ENCODE assay signal across 1 cellular context in the genomic region with DNA sequence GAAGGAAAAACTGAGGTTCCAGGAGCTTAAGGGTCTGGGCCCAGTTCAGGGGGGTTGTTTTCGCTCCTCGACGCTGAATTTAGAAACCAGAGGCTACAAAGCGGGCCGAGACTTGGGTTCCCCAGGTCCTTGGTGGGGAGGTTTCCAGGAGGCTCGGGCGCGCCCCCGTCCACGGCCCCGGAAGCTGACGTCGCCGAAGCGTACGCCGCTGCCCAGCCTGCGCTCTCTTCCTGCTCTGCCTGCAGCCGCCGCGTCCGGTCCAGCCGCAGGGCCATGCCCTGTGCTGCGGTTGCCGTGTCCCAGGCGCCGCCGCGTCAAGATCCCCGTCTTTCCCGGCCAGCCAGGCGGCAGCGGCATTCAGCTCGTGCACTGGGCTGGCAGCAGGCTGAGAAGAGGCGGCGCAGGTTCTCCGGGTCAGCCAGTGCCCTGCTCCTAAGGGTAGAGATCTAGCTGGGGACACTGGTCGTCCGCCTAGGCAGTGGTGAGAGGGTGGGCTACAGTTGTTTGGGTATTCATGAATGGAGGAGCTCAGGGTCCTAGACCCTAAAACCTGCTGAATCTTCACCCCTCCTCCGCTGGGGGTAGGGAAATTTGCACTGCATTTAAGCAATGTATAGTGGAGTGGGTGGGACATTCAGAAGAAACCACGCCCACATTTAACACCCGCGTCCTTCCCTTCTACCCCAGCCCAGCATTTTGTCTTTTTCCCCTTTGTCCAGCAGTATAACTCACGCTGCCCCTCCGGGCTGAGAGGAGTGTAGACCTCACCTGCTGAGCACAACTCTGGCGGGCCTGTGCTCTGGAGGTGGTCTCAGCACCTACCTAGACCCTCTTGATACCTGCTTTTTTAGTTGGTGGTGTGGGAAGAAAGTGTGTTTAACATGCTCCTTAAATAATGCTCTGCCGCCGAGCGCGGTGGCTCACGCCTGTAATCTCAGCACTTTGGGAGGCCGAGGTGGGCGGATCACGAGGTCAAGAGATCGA.
A peak's percentile ranks its signal among the peaks of the same experiment; 100 is the strongest.
TF ChIP-seq lines count a peak whose summit lies in the region.

No MANE protein-coding gene starts in this region.

TF ChIP-seq in HepG2, 621 proteins besides CTCF, POLR2A, EP300 and RAD21 (continued from another document):
- TF ChIP-seq, protein P1, sequence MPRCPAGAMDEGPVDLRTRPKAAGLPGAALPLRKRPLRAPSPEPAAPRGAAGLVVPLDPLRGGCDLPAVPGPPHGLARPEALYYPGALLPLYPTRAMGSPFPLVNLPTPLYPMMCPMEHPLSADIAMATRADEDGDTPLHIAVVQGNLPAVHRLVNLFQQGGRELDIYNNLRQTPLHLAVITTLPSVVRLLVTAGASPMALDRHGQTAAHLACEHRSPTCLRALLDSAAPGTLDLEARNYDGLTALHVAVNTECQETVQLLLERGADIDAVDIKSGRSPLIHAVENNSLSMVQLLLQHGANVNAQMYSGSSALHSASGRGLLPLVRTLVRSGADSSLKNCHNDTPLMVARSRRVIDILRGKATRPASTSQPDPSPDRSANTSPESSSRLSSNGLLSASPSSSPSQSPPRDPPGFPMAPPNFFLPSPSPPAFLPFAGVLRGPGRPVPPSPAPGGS (CRISPR knock-in tag; IDR thresholded peaks at IDR 0.05), result no peak; the same call in none of the 2 replicates
- no peak for TF ChIP-seq MBNL3 (CRISPR knock-in tag; conservative IDR thresholded peaks at IDR 0.05)
- TF ChIP-seq REL (CRISPR knock-in tag; conservative IDR thresholded peaks at IDR 0.05), result peak; percentile 73; the same call in 1 of the 2 replicates
- peak; percentile 98 for TF ChIP-seq BRD4 (CRISPR knock-in tag; IDR thresholded peaks at IDR 0.05)
- TF ChIP-seq, protein P2, sequence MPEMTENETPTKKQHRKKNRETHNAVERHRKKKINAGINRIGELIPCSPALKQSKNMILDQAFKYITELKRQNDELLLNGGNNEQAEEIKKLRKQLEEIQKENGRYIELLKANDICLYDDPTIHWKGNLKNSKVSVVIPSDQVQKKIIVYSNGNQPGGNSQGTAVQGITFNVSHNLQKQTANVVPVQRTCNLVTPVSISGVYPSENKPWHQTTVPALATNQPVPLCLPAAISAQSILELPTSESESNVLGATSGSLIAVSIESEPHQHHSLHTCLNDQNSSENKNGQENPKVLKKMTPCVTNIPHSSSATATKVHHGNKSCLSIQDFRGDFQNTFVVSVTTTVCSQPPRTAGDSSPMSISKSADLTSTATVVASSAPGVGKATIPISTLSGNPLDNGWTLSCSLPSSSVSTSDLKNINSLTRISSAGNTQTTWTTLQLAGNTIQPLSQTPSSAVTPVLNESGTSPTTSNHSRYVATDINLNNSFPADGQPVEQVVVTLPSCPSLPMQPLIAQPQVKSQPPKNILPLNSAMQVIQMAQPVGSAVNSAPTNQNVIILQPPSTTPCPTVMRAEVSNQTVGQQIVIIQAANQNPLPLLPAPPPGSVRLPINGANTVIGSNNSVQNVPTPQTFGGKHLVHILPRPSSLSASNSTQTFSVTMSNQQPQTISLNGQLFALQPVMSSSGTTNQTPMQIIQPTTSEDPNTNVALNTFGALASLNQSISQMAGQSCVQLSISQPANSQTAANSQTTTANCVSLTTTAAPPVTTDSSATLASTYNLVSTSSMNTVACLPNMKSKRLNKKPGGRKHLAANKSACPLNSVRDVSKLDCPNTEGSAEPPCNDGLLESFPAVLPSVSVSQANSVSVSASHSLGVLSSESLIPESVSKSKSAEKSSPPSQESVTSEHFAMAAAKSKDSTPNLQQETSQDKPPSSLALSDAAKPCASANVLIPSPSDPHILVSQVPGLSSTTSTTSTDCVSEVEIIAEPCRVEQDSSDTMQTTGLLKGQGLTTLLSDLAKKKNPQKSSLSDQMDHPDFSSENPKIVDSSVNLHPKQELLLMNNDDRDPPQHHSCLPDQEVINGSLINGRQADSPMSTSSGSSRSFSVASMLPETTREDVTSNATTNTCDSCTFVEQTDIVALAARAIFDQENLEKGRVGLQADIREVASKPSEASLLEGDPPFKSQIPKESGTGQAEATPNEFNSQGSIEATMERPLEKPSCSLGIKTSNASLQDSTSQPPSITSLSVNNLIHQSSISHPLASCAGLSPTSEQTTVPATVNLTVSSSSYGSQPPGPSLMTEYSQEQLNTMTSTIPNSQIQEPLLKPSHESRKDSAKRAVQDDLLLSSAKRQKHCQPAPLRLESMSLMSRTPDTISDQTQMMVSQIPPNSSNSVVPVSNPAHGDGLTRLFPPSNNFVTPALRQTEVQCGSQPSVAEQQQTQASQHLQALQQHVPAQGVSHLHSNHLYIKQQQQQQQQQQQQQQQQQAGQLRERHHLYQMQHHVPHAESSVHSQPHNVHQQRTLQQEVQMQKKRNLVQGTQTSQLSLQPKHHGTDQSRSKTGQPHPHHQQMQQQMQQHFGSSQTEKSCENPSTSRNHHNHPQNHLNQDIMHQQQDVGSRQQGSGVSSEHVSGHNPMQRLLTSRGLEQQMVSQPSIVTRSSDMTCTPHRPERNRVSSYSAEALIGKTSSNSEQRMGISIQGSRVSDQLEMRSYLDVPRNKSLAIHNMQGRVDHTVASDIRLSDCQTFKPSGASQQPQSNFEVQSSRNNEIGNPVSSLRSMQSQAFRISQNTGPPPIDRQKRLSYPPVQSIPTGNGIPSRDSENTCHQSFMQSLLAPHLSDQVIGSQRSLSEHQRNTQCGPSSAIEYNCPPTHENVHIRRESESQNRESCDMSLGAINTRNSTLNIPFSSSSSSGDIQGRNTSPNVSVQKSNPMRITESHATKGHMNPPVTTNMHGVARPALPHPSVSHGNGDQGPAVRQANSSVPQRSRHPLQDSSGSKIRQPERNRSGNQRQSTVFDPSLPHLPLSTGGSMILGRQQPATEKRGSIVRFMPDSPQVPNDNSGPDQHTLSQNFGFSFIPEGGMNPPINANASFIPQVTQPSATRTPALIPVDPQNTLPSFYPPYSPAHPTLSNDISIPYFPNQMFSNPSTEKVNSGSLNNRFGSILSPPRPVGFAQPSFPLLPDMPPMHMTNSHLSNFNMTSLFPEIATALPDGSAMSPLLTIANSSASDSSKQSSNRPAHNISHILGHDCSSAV (CRISPR knock-in tag; IDR thresholded peaks at IDR 0.05; ENCODE audit: borderline replicate concordance), result no peak
- TF ChIP-seq, protein P3, sequence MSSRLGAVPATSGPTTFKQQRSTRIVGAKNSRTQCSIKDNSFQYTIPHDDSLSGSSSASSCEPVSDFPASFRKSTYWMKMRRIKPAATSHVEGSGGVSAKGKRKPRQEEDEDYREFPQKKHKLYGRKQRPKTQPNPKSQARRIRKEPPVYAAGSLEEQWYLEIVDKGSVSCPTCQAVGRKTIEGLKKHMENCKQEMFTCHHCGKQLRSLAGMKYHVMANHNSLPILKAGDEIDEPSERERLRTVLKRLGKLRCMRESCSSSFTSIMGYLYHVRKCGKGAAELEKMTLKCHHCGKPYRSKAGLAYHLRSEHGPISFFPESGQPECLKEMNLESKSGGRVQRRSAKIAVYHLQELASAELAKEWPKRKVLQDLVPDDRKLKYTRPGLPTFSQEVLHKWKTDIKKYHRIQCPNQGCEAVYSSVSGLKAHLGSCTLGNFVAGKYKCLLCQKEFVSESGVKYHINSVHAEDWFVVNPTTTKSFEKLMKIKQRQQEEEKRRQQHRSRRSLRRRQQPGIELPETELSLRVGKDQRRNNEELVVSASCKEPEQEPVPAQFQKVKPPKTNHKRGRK (CRISPR knock-in tag; IDR thresholded peaks at IDR 0.05), result no peak
- TF ChIP-seq HNF4A (CRISPR knock-in tag; IDR thresholded peaks at IDR 0.05), result peak; percentile 53
- TF ChIP-seq, protein P4, sequence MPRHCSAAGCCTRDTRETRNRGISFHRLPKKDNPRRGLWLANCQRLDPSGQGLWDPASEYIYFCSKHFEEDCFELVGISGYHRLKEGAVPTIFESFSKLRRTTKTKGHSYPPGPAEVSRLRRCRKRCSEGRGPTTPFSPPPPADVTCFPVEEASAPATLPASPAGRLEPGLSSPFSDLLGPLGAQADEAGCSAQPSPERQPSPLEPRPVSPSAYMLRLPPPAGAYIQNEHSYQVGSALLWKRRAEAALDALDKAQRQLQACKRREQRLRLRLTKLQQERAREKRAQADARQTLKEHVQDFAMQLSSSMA (CRISPR knock-in tag; IDR thresholded peaks at IDR 0.05), result no peak; the same call in 1 of the 2 replicates
- no peak for TF ChIP-seq ARNTL (CRISPR knock-in tag; IDR thresholded peaks at IDR 0.05)
- TF ChIP-seq, protein P5, sequence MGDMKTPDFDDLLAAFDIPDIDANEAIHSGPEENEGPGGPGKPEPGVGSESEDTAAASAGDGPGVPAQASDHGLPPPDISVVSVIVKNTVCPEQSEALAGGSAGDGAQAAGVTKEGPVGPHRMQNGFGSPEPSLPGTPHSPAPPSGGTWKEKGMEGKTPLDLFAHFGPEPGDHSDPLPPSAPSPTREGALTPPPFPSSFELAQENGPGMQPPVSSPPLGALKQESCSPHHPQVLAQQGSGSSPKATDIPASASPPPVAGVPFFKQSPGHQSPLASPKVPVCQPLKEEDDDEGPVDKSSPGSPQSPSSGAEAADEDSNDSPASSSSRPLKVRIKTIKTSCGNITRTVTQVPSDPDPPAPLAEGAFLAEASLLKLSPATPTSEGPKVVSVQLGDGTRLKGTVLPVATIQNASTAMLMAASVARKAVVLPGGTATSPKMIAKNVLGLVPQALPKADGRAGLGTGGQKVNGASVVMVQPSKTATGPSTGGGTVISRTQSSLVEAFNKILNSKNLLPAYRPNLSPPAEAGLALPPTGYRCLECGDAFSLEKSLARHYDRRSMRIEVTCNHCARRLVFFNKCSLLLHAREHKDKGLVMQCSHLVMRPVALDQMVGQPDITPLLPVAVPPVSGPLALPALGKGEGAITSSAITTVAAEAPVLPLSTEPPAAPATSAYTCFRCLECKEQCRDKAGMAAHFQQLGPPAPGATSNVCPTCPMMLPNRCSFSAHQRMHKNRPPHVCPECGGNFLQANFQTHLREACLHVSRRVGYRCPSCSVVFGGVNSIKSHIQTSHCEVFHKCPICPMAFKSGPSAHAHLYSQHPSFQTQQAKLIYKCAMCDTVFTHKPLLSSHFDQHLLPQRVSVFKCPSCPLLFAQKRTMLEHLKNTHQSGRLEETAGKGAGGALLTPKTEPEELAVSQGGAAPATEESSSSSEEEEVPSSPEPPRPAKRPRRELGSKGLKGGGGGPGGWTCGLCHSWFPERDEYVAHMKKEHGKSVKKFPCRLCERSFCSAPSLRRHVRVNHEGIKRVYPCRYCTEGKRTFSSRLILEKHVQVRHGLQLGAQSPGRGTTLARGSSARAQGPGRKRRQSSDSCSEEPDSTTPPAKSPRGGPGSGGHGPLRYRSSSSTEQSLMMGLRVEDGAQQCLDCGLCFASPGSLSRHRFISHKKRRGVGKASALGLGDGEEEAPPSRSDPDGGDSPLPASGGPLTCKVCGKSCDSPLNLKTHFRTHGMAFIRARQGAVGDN (CRISPR knock-in tag; IDR thresholded peaks at IDR 0.05), result peak; percentile 97
- TF ChIP-seq FOXO1 (CRISPR knock-in tag; IDR thresholded peaks at IDR 0.05), result peak; percentile 57; the same call in 1 of the 2 replicates
- no peak for TF ChIP-seq ZNF569 (CRISPR knock-in tag; IDR thresholded peaks at IDR 0.05; ENCODE audit: borderline replicate concordance)
- TF ChIP-seq, protein P6, sequence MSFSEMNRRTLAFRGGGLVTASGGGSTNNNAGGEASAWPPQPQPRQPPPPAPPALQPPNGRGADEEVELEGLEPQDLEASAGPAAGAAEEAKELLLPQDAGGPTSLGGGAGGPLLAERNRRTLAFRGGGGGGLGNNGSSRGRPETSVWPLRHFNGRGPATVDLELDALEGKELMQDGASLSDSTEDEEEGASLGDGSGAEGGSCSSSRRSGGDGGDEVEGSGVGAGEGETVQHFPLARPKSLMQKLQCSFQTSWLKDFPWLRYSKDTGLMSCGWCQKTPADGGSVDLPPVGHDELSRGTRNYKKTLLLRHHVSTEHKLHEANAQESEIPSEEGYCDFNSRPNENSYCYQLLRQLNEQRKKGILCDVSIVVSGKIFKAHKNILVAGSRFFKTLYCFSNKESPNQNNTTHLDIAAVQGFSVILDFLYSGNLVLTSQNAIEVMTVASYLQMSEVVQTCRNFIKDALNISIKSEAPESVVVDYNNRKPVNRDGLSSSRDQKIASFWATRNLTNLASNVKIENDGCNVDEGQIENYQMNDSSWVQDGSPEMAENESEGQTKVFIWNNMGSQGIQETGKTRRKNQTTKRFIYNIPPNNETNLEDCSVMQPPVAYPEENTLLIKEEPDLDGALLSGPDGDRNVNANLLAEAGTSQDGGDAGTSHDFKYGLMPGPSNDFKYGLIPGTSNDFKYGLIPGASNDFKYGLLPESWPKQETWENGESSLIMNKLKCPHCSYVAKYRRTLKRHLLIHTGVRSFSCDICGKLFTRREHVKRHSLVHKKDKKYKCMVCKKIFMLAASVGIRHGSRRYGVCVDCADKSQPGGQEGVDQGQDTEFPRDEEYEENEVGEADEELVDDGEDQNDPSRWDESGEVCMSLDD (CRISPR knock-in tag; IDR thresholded peaks at IDR 0.05; ENCODE audit: borderline replicate concordance), result 0 out of 2 replicates have a peak, but pooled peaks have one; percentile 67
- TF ChIP-seq DNMT1 (CRISPR knock-in tag; IDR thresholded peaks at IDR 0.05), result peak; percentile 89; the same call in 1 of the 2 replicates
- no peak for TF ChIP-seq NFYB (CRISPR knock-in tag; IDR thresholded peaks at IDR 0.05)
- TF ChIP-seq ZNF329 (CRISPR knock-in tag; IDR thresholded peaks at IDR 0.05; ENCODE audit: low read depth), result peak; percentile 69
- TF ChIP-seq, protein P7, sequence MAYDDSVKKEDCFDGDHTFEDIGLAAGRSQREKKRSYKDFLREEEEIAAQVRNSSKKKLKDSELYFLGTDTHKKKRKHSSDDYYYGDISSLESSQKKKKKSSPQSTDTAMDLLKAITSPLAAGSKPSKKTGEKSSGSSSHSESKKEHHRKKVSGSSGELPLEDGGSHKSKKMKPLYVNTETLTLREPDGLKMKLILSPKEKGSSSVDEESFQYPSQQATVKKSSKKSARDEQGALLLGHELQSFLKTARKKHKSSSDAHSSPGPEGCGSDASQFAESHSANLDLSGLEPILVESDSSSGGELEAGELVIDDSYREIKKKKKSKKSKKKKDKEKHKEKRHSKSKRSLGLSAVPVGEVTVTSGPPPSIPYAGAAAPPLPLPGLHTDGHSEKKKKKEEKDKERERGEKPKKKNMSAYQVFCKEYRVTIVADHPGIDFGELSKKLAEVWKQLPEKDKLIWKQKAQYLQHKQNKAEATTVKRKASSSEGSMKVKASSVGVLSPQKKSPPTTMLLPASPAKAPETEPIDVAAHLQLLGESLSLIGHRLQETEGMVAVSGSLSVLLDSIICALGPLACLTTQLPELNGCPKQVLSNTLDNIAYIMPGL (CRISPR knock-in tag; IDR thresholded peaks at IDR 0.05; ENCODE audit: borderline replicate concordance in 1 of 2, low read depth in 1 of 2), result peak; percentile 95
